15 cellular contexts compared by ENCODE assay signal in genomic region chr15:30904812-30905211, GRCh38. TPM values are rescaled to one million over a fixed set of nuclear protein-coding genes. Genes with fewer than 3 reads are reported as not detected.
DNase-seq lines count a peak whose midpoint lies in the region; ATAC-seq, FAIRE-seq and TF ChIP-seq lines count a peak whose summit lies in the region.
"Had no signal": no experiment of that assay in that cellular context is flagged by ENCODE, and none has a peak within 500 bp of the region (broad histone marks: within the 10 kb centered on the region; RNA-seq: fewer than 3 reads in every experiment).

No MANE protein-coding gene starts in this region.

- H3K9ac ChIP-seq in HepG2 (ENCODE audit: insufficient read depth, low read depth, low read length): 0 out of 2 replicates have a peak overlapping the region, but pooled peaks have one; percentile 74
- H3K9ac ChIP-seq in mesenchymal stem cell (ENCODE audit: low read length): peak overlapping the region; percentile 95

- TF ChIP-seq POLR2A in HepG2 (IDR thresholded peaks at IDR 0.05; ENCODE audit: insufficient read depth in 1 of 2, low read depth in 2 of 2, low read length in 2 of 2) (no peak), right lobe of liver (IDR thresholded peaks at IDR 0.05) (no peak)

- H3K9me3 ChIP-seq in HepG2 (ENCODE audit: low read length): no peaks in the 10 kb centered on the region
- H3K9me3 ChIP-seq in right lobe of liver: no peaks in the 10 kb centered on the region
- H3K9me3 ChIP-seq in mesenchymal stem cell (ENCODE audit: control insufficient read depth, low read length): no peaks in the 10 kb centered on the region
- no peaks in the 10 kb centered on the region for H3K9me3 ChIP-seq in upper lobe of right lung
- H3K9me3 ChIP-seq: left lung had no signal

- H3K4ac ChIP-seq in mesenchymal stem cell (ENCODE audit: low read depth in 1 of 2, low read length in 2 of 2): no peak overlapping the region

- H3K79me2 ChIP-seq in HepG2 (ENCODE audit: insufficient read depth, low read length): no peaks in the 10 kb centered on the region

- CTCF ChIA-PET in HepG2 (lab: Yijun Ruan, JAX; ENCODE audit: low intra/inter-chr PET ratio, low total read pairs): no interaction called here

- no peak overlapping the region for H3K27ac Mint-ChIP-seq in activated T-helper 1 cell treated with anti-CD3 and anti-CD28 coated beads, Interleukin-12 subunit alpha, Interleukin-12 subunit beta, Interleukin-2, Interleukin-4 antibody, amounts not matched to agents 30 ng/mL and 10 ng/mL and 1 ng/mL, durations not matched to agents 14 hours and 24 hours and 36 hours

- H3K27ac ChIP-seq in HepG2 (ENCODE audit: extremely low read length, insufficient read depth, low read length) (no peak overlapping the region), right lobe of liver (no peak overlapping the region), mesenchymal stem cell (ENCODE audit: low read length, poor library complexity, severe bottlenecking) (no peak overlapping the region), upper lobe of right lung (no peak overlapping the region)

- H3K4me3 Mint-ChIP-seq in activated T-helper 1 cell treated with anti-CD3 and anti-CD28 coated beads, Interleukin-12 subunit alpha, Interleukin-12 subunit beta, Interleukin-2, Interleukin-4 antibody, amounts not matched to agents 30 ng/mL and 10 ng/mL and 1 ng/mL, durations not matched to agents 14 hours and 24 hours and 36 hours: peak overlapping the region; percentile 93

- no peak for ATAC-seq in HepG2
- ATAC-seq in right lobe of liver: no peak
- no peak for ATAC-seq in upper lobe of right lung
- ATAC-seq: left lung had no signal

- H4K8ac ChIP-seq in mesenchymal stem cell (ENCODE audit: low read length): no peak overlapping the region

- no peaks in the 10 kb centered on the region for H4K20me1 ChIP-seq in HepG2 (ENCODE audit: insufficient read depth, low read length)

- H3K36me3 ChIP-seq in HepG2 (replicated peaks in 1 of 2; ENCODE audit: control insufficient read depth in 1 of 2, insufficient read depth in 2 of 2, low read length in 2 of 2): peaks cover 4 to 12% of the 10 kb centered on the region in 2 experiments; a peak in 4 of 5 replicates
- H3K36me3 ChIP-seq in right lobe of liver: no peaks in the 10 kb centered on the region
- peaks cover 9 to 26% of the 10 kb centered on the region in 2 experiments for H3K36me3 ChIP-seq in mesenchymal stem cell (ENCODE audit: control insufficient read depth in 1 of 2, insufficient read depth in 2 of 2, low read depth in 1 of 2, low read length in 2 of 2)
- peaks cover 2% of the 10 kb centered on the region for H3K36me3 ChIP-seq in upper lobe of right lung

- H2AK5ac ChIP-seq in mesenchymal stem cell (ENCODE audit: low read length, severe bottlenecking): no peak overlapping the region

- peaks cover 32% of the 10 kb centered on the region for H3K4me1 Mint-ChIP-seq in activated T-helper 1 cell treated with anti-CD3 and anti-CD28 coated beads, Interleukin-12 subunit alpha, Interleukin-12 subunit beta, Interleukin-2, Interleukin-4 antibody, amounts not matched to agents 30 ng/mL and 10 ng/mL and 1 ng/mL, durations not matched to agents 14 hours and 24 hours and 36 hours (ENCODE audit: low read depth)

- no peak overlapping the region for H3K23ac ChIP-seq in mesenchymal stem cell (ENCODE audit: low read length in 2 of 2)

- peaks cover 30% of the 10 kb centered on the region for H3K36me3 Mint-ChIP-seq in activated T-helper 1 cell treated with anti-CD3 and anti-CD28 coated beads, Interleukin-12 subunit alpha, Interleukin-12 subunit beta, Interleukin-2, Interleukin-4 antibody, amounts not matched to agents 30 ng/mL and 10 ng/mL and 1 ng/mL, durations not matched to agents 14 hours and 24 hours and 36 hours (ENCODE audit: low read depth)

- peak overlapping the region; percentile 87 for H3K4me2 ChIP-seq in HepG2 (ENCODE audit: low read depth, low read length)
- peak overlapping the region; percentile 14 for H3K4me2 ChIP-seq in mesenchymal stem cell (ENCODE audit: low read length, poor library complexity, severe bottlenecking)

- peak overlapping the region; percentile 51 for H2BK5ac ChIP-seq in mesenchymal stem cell (ENCODE audit: low read depth, low read length, poor library complexity, severe bottlenecking)

- WGBS in HepG2 (ENCODE audit: low lambda C conversion rate): 87% methylated on average over 5 of the region's 5 CpGs
- WGBS in right lobe of liver (ENCODE audit: insufficient coverage, low coverage, low lambda C conversion rate, missing lambda C conversion rate): 70% methylated on average over 5 of the region's 5 CpGs
- 95% methylated on average over 4 of the region's 5 CpGs for WGBS in mesenchymal stem cell

- POLR2A ChIA-PET in HepG2 (lab: Yijun Ruan, JAX): interaction anchor here (2.1 kb wide), 1 partner anchor 87 kb away, joined by 8 read pairs; the partner anchor contains the start of gene MTMR10

- H3K27me3 Mint-ChIP-seq in activated T-helper 1 cell treated with anti-CD3 and anti-CD28 coated beads, Interleukin-12 subunit alpha, Interleukin-12 subunit beta, Interleukin-2, Interleukin-4 antibody, amounts not matched to agents 30 ng/mL and 10 ng/mL and 1 ng/mL, durations not matched to agents 14 hours and 24 hours and 36 hours (ENCODE audit: insufficient read depth): no peaks in the 10 kb centered on the region

- TF ChIP-seq CTCF in HepG2 (CRISPR knock-in tag; IDR thresholded peaks at IDR 0.05) (no peak), right lobe of liver (IDR thresholded peaks at IDR 0.05) (no peak), upper lobe of right lung (IDR thresholded peaks at IDR 0.05) (no peak)

- H3K4me3 ChIP-seq in HepG2 (replicated peaks in 1 of 3; ENCODE audit: insufficient read depth in 1 of 3, low read depth in 2 of 3, low read length in 3 of 3): peak overlapping the region in 2 of 3 experiments; percentile 77 to 88; a peak in 2 of 6 replicates
- H3K4me3 ChIP-seq in right lobe of liver: peak overlapping the region in 1 of 3 donors; percentile 63
- H3K4me3 ChIP-seq in mesenchymal stem cell (ENCODE audit: insufficient read depth in 1 of 2, low read depth in 1 of 2, low read length in 2 of 2): peak overlapping the region in 1 of 2 experiments; percentile 99
- peak overlapping the region; percentile 88 for H3K4me3 ChIP-seq in upper lobe of right lung

- no peak overlapping the region for H3K14ac ChIP-seq in mesenchymal stem cell (ENCODE audit: low read length in 2 of 2)

- no peak overlapping the region for H3K18ac ChIP-seq in mesenchymal stem cell (ENCODE audit: low read depth in 1 of 2, low read length in 2 of 2)

- peaks cover 18% of the 10 kb centered on the region for H3K79me1 ChIP-seq in mesenchymal stem cell (replicated peaks; ENCODE audit: low read length, poor library complexity, severe bottlenecking)

- peaks cover 41% of the 10 kb centered on the region for H3K4me1 ChIP-seq in HepG2 (ENCODE audit: insufficient read depth, low read length)
- H3K4me1 ChIP-seq in right lobe of liver: peaks cover 0 to 15% (median 0%) of the 10 kb centered on the region in 4 donors
- peaks cover 3% of the 10 kb centered on the region for H3K4me1 ChIP-seq in mesenchymal stem cell (ENCODE audit: control insufficient read depth, insufficient read depth, low read depth, low read length)
- H3K4me1 ChIP-seq in upper lobe of right lung: peaks cover 8% of the 10 kb centered on the region

- no peak for DNase-seq in HepG2 (ENCODE audit: low spot score)
- DNase-seq in right lobe of liver: no peak
- DNase-seq in activated T-helper 1 cell treated with anti-CD3 and anti-CD28 coated beads, Interleukin-12 subunit alpha, Interleukin-12 subunit beta, Interleukin-2, Interleukin-4 antibody, amounts not matched to agents 30 ng/mL and 10 ng/mL and 1 ng/mL, durations not matched to agents 14 hours and 24 hours and 36 hours (ENCODE audit: low spot score): no peak
- DNase-seq in mesenchymal stem cell: no peak
- no peak for DNase-seq in upper lobe of right lung
- DNase-seq in kidney glomerular epithelial cell (lab: John Stamatoyannopoulos, UW): no peak
- no peak for DNase-seq in NCI-H748 (lab: John Stamatoyannopoulos, UW; ENCODE audit: unreplicated experiment)
- DNase-seq in middle frontal gyrus (ENCODE audit: extremely low spot score, low spot score): no peak
- DNase-seq: Calu3, left lung, NCI-H2171 treated with DMSO at 0.1 percent for 48 hours, SW 1271, trophoblast cell had no signal

- H2BK12ac ChIP-seq in mesenchymal stem cell (ENCODE audit: low read length in 2 of 2): no peak overlapping the region

- H2BK120ac ChIP-seq in mesenchymal stem cell (ENCODE audit: low read depth, low read length): no peak overlapping the region

- no peaks in the 10 kb centered on the region for H3K9me3 Mint-ChIP-seq in activated T-helper 1 cell treated with anti-CD3 and anti-CD28 coated beads, Interleukin-12 subunit alpha, Interleukin-12 subunit beta, Interleukin-2, Interleukin-4 antibody, amounts not matched to agents 30 ng/mL and 10 ng/mL and 1 ng/mL, durations not matched to agents 14 hours and 24 hours and 36 hours

- in situ Hi-C loops in HepG2 (cut with HindIII; ENCODE audit: extremely low pct_ligation_motif_present, low pct_unique_long_range_greater_than_20kb): no loop called here

- TF ChIP-seq EP300 in HepG2 (IDR thresholded peaks at IDR 0.05; ENCODE audit: low read depth in 2 of 2, low read length in 2 of 2) (no peak), HepG2 (CRISPR knock-in tag; IDR thresholded peaks at IDR 0.05; ENCODE audit: borderline replicate concordance) (no peak)

- BruUV-seq in HepG2 (replicated peaks; lab: Mats Ljungman, UMichigan): TSS peak; percentile 65

- H2BK15ac ChIP-seq in mesenchymal stem cell (ENCODE audit: low read depth, poor library complexity, severe bottlenecking): no peak overlapping the region

- FAIRE-seq in HepG2 (lab: Jason Lieb, UNC): no peak
- FAIRE-seq: endometrium, H54 had no signal

- TF ChIP-seq RAD21 in HepG2 (CRISPR knock-in tag; IDR thresholded peaks at IDR 0.05): no peak

- H3K27me3 ChIP-seq in HepG2 (ENCODE audit: control insufficient read depth in 1 of 2, insufficient read depth in 2 of 2, low read length in 2 of 2) (no peaks in the 10 kb centered on the region), right lobe of liver (no peaks in the 10 kb centered on the region), mesenchymal stem cell (ENCODE audit: control insufficient read depth in 1 of 2, insufficient read depth in 1 of 2, low read length in 2 of 2) (no peaks in the 10 kb centered on the region), upper lobe of right lung (no peaks in the 10 kb centered on the region)
- H3K27me3 ChIP-seq: left lung had no signal

- H2AFZ ChIP-seq in HepG2 (ENCODE audit: low read length) (no peak overlapping the region), mesenchymal stem cell (ENCODE audit: low read depth, low read length) (no peak overlapping the region)

- no peak overlapping the region for H4K91ac ChIP-seq in mesenchymal stem cell (ENCODE audit: low read length)

- intact Hi-C loops in HepG2 (cut with micrococcal nuclease; ENCODE audit: unreplicated experiment): loop anchor here (10.0 kb wide), 1 partner anchor 90 kb away; the partner anchor contains the start of gene MTMR10
- intact Hi-C loops in right lobe of liver (cut with DNase I): loop anchor here in 1 of 2 donors (5.0 kb wide), 1 partner anchor 222 kb away; no protein-coding TSS in a partner anchor
- intact Hi-C loops in activated T-helper 1 cell treated with anti-CD3 and anti-CD28 coated beads, Interleukin-12 subunit alpha, Interleukin-12 subunit beta, Interleukin-2, Interleukin-4 antibody, amounts not matched to agents 30 ng/mL and 10 ng/mL and 1 ng/mL, durations not matched to agents 14 hours and 24 hours and 36 hours (cut with micrococcal nuclease): loop anchor here (5.0 to 10.0 kb wide), 3 partner anchors 83 to 420 kb away; partner anchors contain the start of gene KLF13
- intact Hi-C loops in upper lobe of right lung (cut with DNase I): no loop called here

RNA-seq across cellular contexts. Expression of gene FAN1, which starts 1.1 kb away (rescaled TPM):
- 20.1 TPM in 2 replicates for total RNA-seq in HepG2 (2016; rRNA removed; fragmentation: Illumina TruSeq; extraction: Trizol)
- total RNA-seq in HepG2 (2016; cell fraction: cytosol; rRNA removed; fragmentation: Illumina TruSeq; extraction: Trizol; ENCODE audit: low read depth): 4.1 and 4.4 TPM in 2 replicates
- total RNA-seq in HepG2 (2016; cell fraction: insoluble cytoplasmic fraction; rRNA removed; fragmentation: Illumina TruSeq; extraction: Trizol): 19.9 and 22.2 TPM in 2 replicates
- total RNA-seq in HepG2 (2016; cell fraction: membrane; rRNA removed; fragmentation: Illumina TruSeq; extraction: Trizol): 6.1 and 6.5 TPM in 2 replicates
- total RNA-seq in HepG2 (2016; cell fraction: nucleus; rRNA removed; fragmentation: Illumina TruSeq; extraction: Trizol): 26.9 and 28.2 TPM in 2 replicates
- polyA plus RNA-seq in HepG2 (2011; rRNA removed): 10.6 and 10.8 TPM in 2 replicates
- 3.8 and 4.4 TPM in 2 replicates for polyA plus RNA-seq in HepG2 (2011; cell fraction: cytosol; rRNA removed)
- 23.7 and 25.7 TPM in 2 replicates for polyA plus RNA-seq in HepG2 (2011; cell fraction: nucleus; rRNA removed)
- polyA plus RNA-seq in HepG2 (2012): 10.8 and 11.8 TPM in 2 replicates
- 0.77 and 0.95 TPM in 2 replicates for polyA plus RNA-seq in HepG2 (2016; cell fraction: cytosol; fragmentation: Illumina TruSeq; extraction: Trizol; ENCODE audit: low read depth)
- polyA plus RNA-seq in HepG2 (2016; cell fraction: insoluble cytoplasmic fraction; fragmentation: Illumina TruSeq; extraction: Trizol; ENCODE audit: low read depth): 12.4 and 13.7 TPM in 2 replicates
- polyA plus RNA-seq in HepG2 (2016; cell fraction: membrane; fragmentation: Illumina TruSeq; extraction: Trizol; ENCODE audit: low read depth): 2.1 and 2.4 TPM in 2 replicates
- 37.1 and 37.4 TPM in 2 replicates for polyA plus RNA-seq in HepG2 (2016; cell fraction: nucleus; fragmentation: Illumina TruSeq; extraction: Trizol; ENCODE audit: insufficient read depth, low read depth)
- 8.0 and 13.8 TPM in 2 replicates for polyA minus RNA-seq in HepG2 (2011; rRNA and poly(A)+ RNA removed; ENCODE audit: low replicate concordance)
- 2.9 and 6.5 TPM in 2 replicates for polyA minus RNA-seq in HepG2 (2011; cell fraction: cytosol; rRNA and poly(A)+ RNA removed)
- polyA minus RNA-seq in HepG2 (2011; cell fraction: nucleus; rRNA and poly(A)+ RNA removed): 27.3 and 28.8 TPM in 2 replicates
- 10 to 100 TPM in 4 of 6 experiments, 1 to 10 TPM in 2; 7.6 to 16.3 (median 13.3) TPM for total RNA-seq in right lobe of liver
- total RNA-seq in activated T-helper 1 cell treated with anti-CD3 and anti-CD28 coated beads, Interleukin-12 subunit alpha, Interleukin-12 subunit beta, Interleukin-2, Interleukin-4 antibody, amounts not matched to agents 30 ng/mL and 10 ng/mL and 1 ng/mL, durations not matched to agents 14 hours and 24 hours and 36 hours: 26.5 and 27.7 TPM in 2 replicates
- 4.5 TPM for polyA plus RNA-seq in mesenchymal stem cell (2013, experiment 1 of 2)
- 5.7 TPM for polyA plus RNA-seq in mesenchymal stem cell (2013, experiment 2 of 2)
- total RNA-seq in upper lobe of right lung: 18.4 TPM
